Comparison of ENCODE assay signal across 8 cellular contexts in the genomic region with DNA sequence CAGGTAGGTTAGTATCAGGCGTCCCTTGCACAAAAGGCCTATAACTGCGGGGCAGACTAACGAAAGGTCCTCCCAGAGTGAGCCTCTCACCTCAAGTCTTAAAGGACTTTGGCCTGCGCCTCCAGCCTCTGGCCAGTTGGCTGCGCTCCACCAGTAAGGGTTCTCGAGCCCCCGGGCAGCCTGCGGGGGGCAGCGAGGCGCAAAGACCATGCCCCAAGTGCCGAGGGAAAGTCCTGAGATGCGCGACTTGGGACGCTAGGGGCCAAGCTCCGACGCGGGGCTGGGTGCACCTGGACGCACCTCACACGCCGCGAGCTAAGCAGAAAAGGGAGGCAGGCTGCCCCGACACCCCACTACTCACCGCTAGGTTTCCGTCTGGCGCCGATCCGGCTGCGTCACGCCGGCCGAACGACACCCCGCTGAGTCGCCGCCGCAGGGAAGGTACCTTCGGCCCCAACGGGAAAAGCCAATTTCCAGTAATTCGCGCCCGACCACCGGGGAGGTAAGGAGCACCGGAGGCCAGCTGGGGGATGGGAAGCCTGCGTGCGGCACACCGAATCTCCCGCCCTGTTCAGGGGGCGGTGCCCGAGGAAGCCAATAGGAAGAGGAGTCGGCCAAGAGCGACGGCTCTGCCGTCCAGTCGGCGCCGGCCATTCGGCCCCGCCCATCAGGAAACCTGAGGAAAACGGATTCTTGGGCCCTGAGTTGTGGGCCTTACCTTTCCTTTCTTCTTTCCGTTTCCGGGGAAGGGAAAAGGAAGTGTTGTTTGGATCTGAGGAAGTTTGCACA. TPM values are rescaled to one million over a fixed set of nuclear protein-coding genes. Genes with fewer than 3 reads are reported as not detected.
DNase-seq lines count a peak whose midpoint lies in the region; ATAC-seq and TF ChIP-seq lines count a peak whose summit lies in the region.

A gene (minus strand): TSS at position 532 of the 789 bp plus-strand sequence. CDS start 5,537 bp downstream, outside the sequence.

- H3K27me3 ChIP-seq in H7 (ENCODE audit: control insufficient read depth, insufficient read depth, low read length) (no peaks in the 10 kb centered on the region), Loucy (ENCODE audit: insufficient read depth, low read length, poor library complexity, severe bottlenecking) (no peaks in the 10 kb centered on the region)

- peak; percentile 97 for DNase-seq in G401 (ENCODE audit: low spot score)
- peak; percentile 96 for DNase-seq in H7
- DNase-seq in activated T-helper 9 cell treated with anti-CD3 and anti-CD28 coated beads, Interleukin-2, amount 50 U/mL, for 16 hours (ENCODE audit: low read depth), result peak; percentile 89
- DNase-seq in fibroblast of pulmonary artery (ENCODE audit: low read depth), result peak; percentile 94
- peak; percentile 95 for DNase-seq in natural killer cell treated with Interleukin-12 subunit alpha and Interleukin-12 subunit beta and Interleukin-15 and Interleukin-18, amount 100 ng/mL, for 72 hours (ENCODE audit: low spot score)
- DNase-seq in stimulated activated naive CD8-positive, alpha-beta T cell treated with anti-CD3 and anti-CD28 coated beads, Interleukin-15, Interleukin-2, amounts not matched to agents 100 U/mL and 50 U/mL, for 24 hours, result peak; percentile 93

- peaks cover 9% of the 10 kb centered on the region for H3K36me3 Mint-ChIP-seq in natural killer cell treated with Interleukin-12 subunit alpha and Interleukin-12 subunit beta and Interleukin-15 and Interleukin-18, amount 100 ng/mL, for 72 hours

- TF ChIP-seq POLR2A in Raji (IDR thresholded peaks at IDR 0.05; ENCODE audit: insufficient read depth, low read depth, low read length), result peak; percentile 69

- H3K4me1 ChIP-seq in Loucy (ENCODE audit: insufficient read depth, low read length, poor library complexity, severe bottlenecking), result peaks cover 77% of the 10 kb centered on the region

- peak; percentile 87 for TF ChIP-seq CTCF in Loucy (conservative IDR thresholded peaks at IDR 0.05; ENCODE audit: low read length)
- TF ChIP-seq CTCF in fibroblast of pulmonary artery (IDR thresholded peaks at IDR 0.05; ENCODE audit: low read length, missing control alignments), result peak; percentile 40

- peak within 1 kb of the TSS; percentile 95 for H3K4me3 Mint-ChIP-seq in natural killer cell treated with Interleukin-12 subunit alpha and Interleukin-12 subunit beta and Interleukin-15 and Interleukin-18, amount 100 ng/mL, for 72 hours

- H3K27me3 Mint-ChIP-seq in natural killer cell treated with Interleukin-12 subunit alpha and Interleukin-12 subunit beta and Interleukin-15 and Interleukin-18, amount 100 ng/mL, for 72 hours, result no peaks in the 10 kb centered on the region

- peak within 1 kb of the TSS; percentile 87 to 96 for H3K27ac Mint-ChIP-seq in natural killer cell treated with Interleukin-12 subunit alpha and Interleukin-12 subunit beta and Interleukin-15 and Interleukin-18, amount 100 ng/mL, for 72 hours

- 0 out of 2 replicates have a peak, but pooled peaks cover 4% of the 10 kb centered on the region for H3F3A ChIP-seq in Loucy (ENCODE audit: low read depth)

- H3K9ac ChIP-seq in Loucy (ENCODE audit: low read depth, low read length, poor library complexity, severe bottlenecking), result peak within 1 kb of the TSS; percentile 91

- in situ Hi-C loops in G401 (cut with HindIII; ENCODE audit: low sequenced_read_pairs), result no loop called here

- H3K36me3 ChIP-seq in H7 (replicated peaks; ENCODE audit: control insufficient read depth, insufficient read depth, low read length) (peaks cover 3% of the 10 kb centered on the region), Loucy (ENCODE audit: insufficient read depth, low read length) (no peaks in the 10 kb centered on the region)

- H4K20me1 ChIP-seq in Loucy (ENCODE audit: insufficient read depth, low read length, poor library complexity, severe bottlenecking), result peaks cover 45% of the 10 kb centered on the region

- peak; percentile 99 to 100 for ATAC-seq in natural killer cell treated with Interleukin-12 subunit alpha and Interleukin-12 subunit beta and Interleukin-15 and Interleukin-18, amount 100 ng/mL, for 72 hours
- ATAC-seq in stimulated activated naive CD8-positive, alpha-beta T cell treated with anti-CD3 and anti-CD28 coated beads, Interleukin-15, Interleukin-2, amounts not matched to agents 100 U/mL and 50 U/mL, for 24 hours, result peak; percentile 97

- H3K4me3 ChIP-seq in H7 (ENCODE audit: insufficient read depth, low read depth, low read length) (peak within 1 kb of the TSS; percentile 99), Loucy (ENCODE audit: low read length, poor library complexity, severe bottlenecking) (peak within 1 kb of the TSS; percentile 88), fibroblast of pulmonary artery (replicated peaks; ENCODE audit: low read depth, low read length) (peak within 1 kb of the TSS; percentile 95)

- peaks cover 85% of the 10 kb centered on the region for H3K79me2 ChIP-seq in Loucy (ENCODE audit: insufficient read depth, low read length)

- H3K9me2 ChIP-seq in Loucy (replicated peaks; ENCODE audit: low read depth, low read length), result no peaks in the 10 kb centered on the region

- H3K9me3 ChIP-seq in Loucy (ENCODE audit: insufficient read depth, low read depth, low read length), result no peaks in the 10 kb centered on the region

- peaks cover 38 to 56% of the 10 kb centered on the region in 2 donors for H3K4me1 Mint-ChIP-seq in natural killer cell treated with Interleukin-12 subunit alpha and Interleukin-12 subunit beta and Interleukin-15 and Interleukin-18, amount 100 ng/mL, for 72 hours (ENCODE audit: low read depth in 2 of 2)

- H3K4me2 ChIP-seq in Loucy (ENCODE audit: low read depth, low read length, poor library complexity, severe bottlenecking), result peak within 1 kb of the TSS; percentile 90

- H2AFZ ChIP-seq in Loucy (ENCODE audit: low read length), result peak within 1 kb of the TSS; percentile 98

- H3K9me3 Mint-ChIP-seq in natural killer cell treated with Interleukin-12 subunit alpha and Interleukin-12 subunit beta and Interleukin-15 and Interleukin-18, amount 100 ng/mL, for 72 hours, result no peaks in the 10 kb centered on the region

RNA-seq across cellular contexts. Expression of the gene that starts here (rescaled TPM):
- 30.3 and 61.4 TPM in 2 replicates for total RNA-seq in G401 (2014; rRNA removed; shearing (Covaris generic))
- total RNA-seq in H7 (2014; rRNA removed; shearing (Covaris generic)), result 24.3 and 44.7 TPM in 2 replicates
- total RNA-seq in natural killer cell treated with Interleukin-12 subunit alpha and Interleukin-12 subunit beta and Interleukin-15 and Interleukin-18, amount 100 ng/mL, for 72 hours, result 10 to 100 TPM; 33.8 to 43.9 TPM

Comparison
In these comparisons a context has a peak if more than half of its experiments do, and no peak if none do; other contexts are left out.
1. Peak in every context shown above with its lines: DNase-seq, ATAC-seq and H3K4me3 ChIP-seq.